ENCODE assay signal across 13 cellular contexts in genomic region chr14:30129795-30130194, GRCh38.
"Had no signal": no experiment of that assay in that cellular context is flagged by ENCODE, and none has a peak within 500 bp of the region (broad histone marks: within the 10 kb centered on the region; RNA-seq: fewer than 3 reads in every experiment).

No MANE protein-coding gene starts in this region.

- DNase-seq: activated CD4-positive, alpha-beta T cell treated with anti-CD3 and anti-CD28 coated beads, Interleukin-2, amount 50 U/mL, for 4 hours; activated CD4-positive, CD25-positive, alpha-beta regulatory T cell; activated naive CD4-positive, alpha-beta T cell treated with anti-CD3 and anti-CD28 coated beads, Interleukin-2, amount 50 U/mL, for 16 hours; activated T-cell treated with anti-CD3 and anti-CD28 coated beads, Interleukin-2, amount 50 U/mL, for 1 hour; brain microvascular endothelial cell; cerebellar nuclear complex; foreskin keratinocyte; left lung; stimulated activated CD4-positive, alpha-beta T cell treated with anti-CD3 and anti-CD28 coated beads, Interleukin-12 subunit alpha, Interleukin-12 subunit beta, amount 100 ng/mL, for 4 hours; stimulated activated CD4-positive, alpha-beta T cell treated with anti-CD3 and anti-CD28 coated beads, Interleukin-4, amount 100 ng/mL, for 1 hour; stimulated activated CD8-positive, alpha-beta memory T cell treated with anti-CD3 and anti-CD28 coated beads, Interleukin-4, amount 100 ng/mL, for 48 hours; upper lobe of left lung had no signal

- H3K4me1 ChIP-seq: foreskin keratinocyte, left lung, upper lobe of left lung had no signal

- ATAC-seq: foreskin keratinocyte; left lung; natural killer cell treated with Interleukin-12 subunit alpha and Interleukin-12 subunit beta and Interleukin-15 and Interleukin-18, amount 100 ng/mL, for 72 hours had no signal

- H3K9me3 ChIP-seq: left lung, upper lobe of left lung had no signal

- H3K36me3 ChIP-seq: brain microvascular endothelial cell, left lung, upper lobe of left lung had no signal

- H3K27ac ChIP-seq: brain microvascular endothelial cell, foreskin keratinocyte, left lung, upper lobe of left lung had no signal

- H3K4me3 ChIP-seq: left lung, upper lobe of left lung had no signal

- H3K27me3 ChIP-seq: brain microvascular endothelial cell, foreskin keratinocyte, left lung, upper lobe of left lung had no signal
